In the genomic region with DNA sequence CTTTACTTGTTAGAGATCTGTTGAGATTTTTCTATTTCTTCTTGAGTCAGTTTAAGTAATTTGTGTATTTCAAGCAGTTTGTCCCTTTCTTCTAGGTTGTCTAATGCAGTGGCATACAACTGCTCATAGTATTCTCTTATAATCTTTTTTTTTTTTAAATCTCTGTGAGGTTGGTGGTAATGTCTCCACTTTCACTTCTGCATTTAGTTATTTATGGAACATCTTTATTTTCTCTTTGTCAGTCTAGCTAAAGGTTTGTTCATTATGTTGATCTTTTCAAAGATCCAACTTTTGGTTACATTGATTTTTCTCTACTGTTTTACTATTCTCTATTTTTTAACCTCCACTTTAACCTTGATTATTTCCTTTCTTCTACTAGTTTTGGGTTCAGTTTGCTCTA, we compare ENCODE assay signal across 28 cellular contexts. TPM values are rescaled to one million over a fixed set of nuclear protein-coding genes. Genes with fewer than 3 reads are reported as not detected.
DNase-seq lines count a peak whose midpoint lies in the region; ATAC-seq and TF ChIP-seq lines count a peak whose summit lies in the region.
"Had no signal": no experiment of that assay in that cellular context is flagged by ENCODE, and none has a peak within 500 bp of the region (broad histone marks: within the 10 kb centered on the region; RNA-seq: fewer than 3 reads in every experiment).

No MANE protein-coding gene starts in this region.

- H3K27me3 ChIP-seq in GM06990 (replicated peaks; ENCODE audit: control insufficient read depth, insufficient read depth, low read length) (no peaks in the 10 kb centered on the region; the same call in none of the 2 replicates), SU-DHL-6 (ENCODE audit: low read length) (no peaks in the 10 kb centered on the region), mesenchymal stem cell (ENCODE audit: control insufficient read depth in 1 of 2, insufficient read depth in 1 of 2, low read length in 2 of 2) (peaks cover 26 to 38% of the 10 kb centered on the region in 2 experiments), heart right ventricle (peaks cover 0 to 55% (median 36%) of the 10 kb centered on the region in 7 donors)

- H3K36me3 Mint-ChIP-seq in IgD-negative memory B cell: peaks cover 19% of the 10 kb centered on the region
- H3K36me3 Mint-ChIP-seq: stimulated activated effector memory CD8-positive, alpha-beta T cell treated with anti-CD3 and anti-CD28 coated beads, Interleukin-12 subunit alpha, Interleukin-12 subunit beta, amount 100 ng/mL, for 72 hours had no signal

- peaks cover 0 to 22% (median 17%) of the 10 kb centered on the region in 3 donors for H3K9me3 Mint-ChIP-seq in IgD-negative memory B cell

- H3K18ac ChIP-seq in mesenchymal stem cell (ENCODE audit: low read depth in 1 of 2, low read length in 2 of 2): no peak overlapping the region

- no peak overlapping the region for H4K91ac ChIP-seq in mesenchymal stem cell (ENCODE audit: low read length)

- H3K4me3 Mint-ChIP-seq in IgD-negative memory B cell: peak overlapping the region in 3 of 4 donors; percentile 42 to 77 (median 55)
- H3K4me3 Mint-ChIP-seq: central memory CD8-positive, alpha-beta T cell; immature natural killer cell; stimulated activated effector memory CD8-positive, alpha-beta T cell treated with anti-CD3 and anti-CD28 coated beads, Interleukin-12 subunit alpha, Interleukin-12 subunit beta, amount 100 ng/mL, for 72 hours had no signal

- H3K79me1 ChIP-seq in mesenchymal stem cell (replicated peaks; ENCODE audit: low read length, poor library complexity, severe bottlenecking): no peaks in the 10 kb centered on the region

- H3K36me3 ChIP-seq in GM06990 (ENCODE audit: control insufficient read depth, insufficient read depth, low read length) (no peaks in the 10 kb centered on the region), SU-DHL-6 (ENCODE audit: low read length) (peaks cover 11% of the 10 kb centered on the region), mesenchymal stem cell (ENCODE audit: control insufficient read depth in 1 of 2, insufficient read depth in 2 of 2, low read depth in 1 of 2, low read length in 2 of 2) (no peaks in the 10 kb centered on the region), heart right ventricle (no peaks in the 10 kb centered on the region)
- H3K36me3 ChIP-seq: BE2C, prostate gland, sigmoid colon, suprapubic skin, upper lobe of right lung had no signal

- ATAC-seq in HG03457 (IDR thresholded peaks at IDR 0.05; ENCODE audit: unreplicated experiment) (no peak), heart right ventricle (no peak)
- ATAC-seq: left colon; stimulated activated effector memory CD8-positive, alpha-beta T cell treated with anti-CD3 and anti-CD28 coated beads, Interleukin-12 subunit alpha, Interleukin-12 subunit beta, amount 100 ng/mL, for 72 hours; upper lobe of right lung had no signal

- no peaks in the 10 kb centered on the region for H3K79me2 ChIP-seq in SU-DHL-6 (ENCODE audit: insufficient read depth, low read length)

- intact Hi-C loops in heart right ventricle (cut with DNase I): loop anchor here in 1 of 10 donors (10.0 kb wide), 1 partner anchor 152 kb away; no protein-coding TSS in a partner anchor

- DNase-seq in GM06990 (ENCODE audit: extremely low read depth, insufficient read length) (peak; percentile 59), GM20000 (ENCODE audit: low spot score) (peak; percentile 51), mesenchymal stem cell (no peak), heart right ventricle (no peak)
- DNase-seq in activated CD8-positive, alpha-beta memory T cell treated with anti-CD3 and anti-CD28 coated beads, Interleukin-2, amount 50 U/mL, for 4 hours: no peak
- DNase-seq: activated CD4-positive, alpha-beta T cell treated with anti-CD3 and anti-CD28 coated beads for 48 hours; activated T-cell treated with anti-CD3 and anti-CD28 coated beads, Interleukin-2, amount 50 U/mL, for 48 hours; BE2C; DMS153; hypothalamus; immature natural killer cell; left colon; NCI-H1105; NCI-H1930; NCI-H526 treated with DMSO at 0.1 percent for 48 hours; sigmoid colon; stimulated activated CD4-positive, alpha-beta T cell treated with anti-CD3 and anti-CD28 coated beads, Interleukin-4, amount 100 ng/mL, for 24 hours; upper lobe of right lung had no signal

- no peak for TF ChIP-seq CTCF in GM06990 (IDR thresholded peaks at IDR 0.05; ENCODE audit: insufficient read depth, low read length, poor library complexity, severe bottlenecking)
- no peak for TF ChIP-seq CTCF in GM20000 (IDR thresholded peaks at IDR 0.05; ENCODE audit: extremely low read depth, missing control alignments)
- TF ChIP-seq CTCF in SU-DHL-6 (IDR thresholded peaks at IDR 0.05; ENCODE audit: insufficient read depth, low read length, poor library complexity, severe bottlenecking): no peak
- no peak for TF ChIP-seq CTCF in heart right ventricle (IDR thresholded peaks at IDR 0.05)

- H2BK120ac ChIP-seq in mesenchymal stem cell (ENCODE audit: low read depth, low read length): no peak overlapping the region

- H3K9me2 ChIP-seq in SU-DHL-6 (replicated peaks; ENCODE audit: insufficient read depth, low read length): no peaks in the 10 kb centered on the region

- H3K23ac ChIP-seq in mesenchymal stem cell (ENCODE audit: low read length in 2 of 2): no peak overlapping the region

- no peaks in the 10 kb centered on the region for H3K4me1 ChIP-seq in mesenchymal stem cell (ENCODE audit: control insufficient read depth, insufficient read depth, low read depth, low read length)
- no peaks in the 10 kb centered on the region for H3K4me1 ChIP-seq in heart right ventricle
- H3K4me1 ChIP-seq: BE2C, prostate gland, sigmoid colon, upper lobe of right lung had no signal

- H4K8ac ChIP-seq in mesenchymal stem cell (ENCODE audit: low read length): no peak overlapping the region

- no peak overlapping the region for H2BK15ac ChIP-seq in mesenchymal stem cell (ENCODE audit: low read depth, poor library complexity, severe bottlenecking)

- H3K27ac ChIP-seq in SU-DHL-6 (ENCODE audit: low read depth, low read length) (peak overlapping the region; percentile 69), mesenchymal stem cell (ENCODE audit: low read length, poor library complexity, severe bottlenecking) (no peak overlapping the region), heart right ventricle (no peak overlapping the region)
- H3K27ac ChIP-seq: prostate gland, sigmoid colon, suprapubic skin, upper lobe of right lung, VCaP had no signal

- H3K9me3 ChIP-seq in SU-DHL-6 (ENCODE audit: insufficient read depth, low read length) (peaks cover 10% of the 10 kb centered on the region; the same call in 1 of the 2 replicates), mesenchymal stem cell (ENCODE audit: control insufficient read depth, low read length) (peaks cover 31% of the 10 kb centered on the region), heart right ventricle (peaks cover 0 to 27% (median 10%) of the 10 kb centered on the region in 11 donors)
- H3K9me3 ChIP-seq: BE2C, prostate gland, suprapubic skin had no signal

- H2BK12ac ChIP-seq in mesenchymal stem cell (ENCODE audit: low read length in 2 of 2): no peak overlapping the region

- H2AFZ ChIP-seq in SU-DHL-6 (ENCODE audit: low read depth, low read length, severe bottlenecking) (no peak overlapping the region), mesenchymal stem cell (ENCODE audit: low read depth, low read length) (no peak overlapping the region)

- H3K9ac ChIP-seq in SU-DHL-6 (ENCODE audit: low read length) (no peak overlapping the region), mesenchymal stem cell (ENCODE audit: low read length) (no peak overlapping the region)

- no peaks in the 10 kb centered on the region for H3F3A ChIP-seq in SU-DHL-6 (ENCODE audit: insufficient read depth)

- H3K14ac ChIP-seq in mesenchymal stem cell (ENCODE audit: low read length in 2 of 2): no peak overlapping the region

- no peaks in the 10 kb centered on the region for H4K20me1 ChIP-seq in SU-DHL-6 (ENCODE audit: low read depth, low read length)

- no peak overlapping the region for H3K4ac ChIP-seq in mesenchymal stem cell (ENCODE audit: low read depth in 1 of 2, low read length in 2 of 2)

- H2AK5ac ChIP-seq in mesenchymal stem cell (ENCODE audit: low read length, severe bottlenecking): no peak overlapping the region

- H3K27me3 Mint-ChIP-seq in IgD-negative memory B cell: peaks cover 16% of the 10 kb centered on the region

- peaks cover 7 to 15% (median 14%) of the 10 kb centered on the region in 3 donors for H3K4me1 Mint-ChIP-seq in IgD-negative memory B cell
- H3K4me1 Mint-ChIP-seq: central memory CD8-positive, alpha-beta T cell; immature natural killer cell; stimulated activated effector memory CD8-positive, alpha-beta T cell treated with anti-CD3 and anti-CD28 coated beads, Interleukin-12 subunit alpha, Interleukin-12 subunit beta, amount 100 ng/mL, for 72 hours had no signal

- H3K4me2 ChIP-seq in SU-DHL-6 (ENCODE audit: low read depth, low read length, poor library complexity, severe bottlenecking) (peak overlapping the region; percentile 52), mesenchymal stem cell (ENCODE audit: low read length, poor library complexity, severe bottlenecking) (no peak overlapping the region)

- H2BK5ac ChIP-seq in mesenchymal stem cell (ENCODE audit: low read depth, low read length, poor library complexity, severe bottlenecking): no peak overlapping the region

- peak overlapping the region; percentile 9 to 71 (median 32) for H3K27ac Mint-ChIP-seq in IgD-negative memory B cell
- H3K27ac Mint-ChIP-seq: immature natural killer cell; stimulated activated effector memory CD8-positive, alpha-beta T cell treated with anti-CD3 and anti-CD28 coated beads, Interleukin-12 subunit alpha, Interleukin-12 subunit beta, amount 100 ng/mL, for 72 hours had no signal

- H3K4me3 ChIP-seq in GM06990 (replicated peaks; ENCODE audit: low read depth, low read length): no peak overlapping the region
- no peak overlapping the region for H3K4me3 ChIP-seq in SU-DHL-6 (ENCODE audit: insufficient read depth, low read length, poor library complexity, severe bottlenecking)
- no peak overlapping the region for H3K4me3 ChIP-seq in mesenchymal stem cell (ENCODE audit: insufficient read depth in 1 of 2, low read depth in 1 of 2, low read length in 2 of 2)
- no peak overlapping the region for H3K4me3 ChIP-seq in heart right ventricle
- H3K4me3 ChIP-seq: prostate gland, sigmoid colon, suprapubic skin, upper lobe of right lung had no signal

RNA-seq across cellular contexts. Expression of a gene that starts 13.8 kb away (rescaled TPM):
- polyA plus RNA-seq in IgD-negative memory B cell (not detected), heart right ventricle (not detected)
- not detected for polyA plus RNA-seq in mesenchymal stem cell (2013, experiment 1 of 2)
- not detected for polyA plus RNA-seq in mesenchymal stem cell (2013, experiment 2 of 2)
- not detected for total RNA-seq in heart right ventricle
- total RNA-seq: A673, mesenteric fat pad, sigmoid colon, upper lobe of right lung had no signal
- polyA plus RNA-seq: immature natural killer cell, sigmoid colon had no signal

RNA-seq across cellular contexts. Expression of a gene that starts 55.5 kb away (rescaled TPM):
- polyA plus RNA-seq in IgD-negative memory B cell (14.0 TPM), heart right ventricle (1 to 10 TPM; 4.4 to 6.0 TPM)
- polyA plus RNA-seq in mesenchymal stem cell (2013, experiment 1 of 2): 9.9 TPM
- 9.7 TPM for polyA plus RNA-seq in mesenchymal stem cell (2013, experiment 2 of 2)
- 10 to 100 TPM in 3 of 10 donors, 1 to 10 TPM in 7; 7.4 to 12.8 (median 8.2) TPM for total RNA-seq in heart right ventricle

Comparison
In these comparisons a context has a peak if more than half of its experiments do, and no peak if none do; other contexts are left out.
1. DNase-seq: peak in GM06990 (single experiment) and GM20000 (single experiment); none in mesenchymal stem cell (single experiment), heart right ventricle (0 of 2) and activated CD8-positive, alpha-beta memory T cell treated with anti-CD3 and anti-CD28 coated beads, Interleukin-2, amount 50 U/mL, for 4 hours (single experiment).